Comparison of ENCODE assay signal across 11 cellular contexts in the genomic region with DNA sequence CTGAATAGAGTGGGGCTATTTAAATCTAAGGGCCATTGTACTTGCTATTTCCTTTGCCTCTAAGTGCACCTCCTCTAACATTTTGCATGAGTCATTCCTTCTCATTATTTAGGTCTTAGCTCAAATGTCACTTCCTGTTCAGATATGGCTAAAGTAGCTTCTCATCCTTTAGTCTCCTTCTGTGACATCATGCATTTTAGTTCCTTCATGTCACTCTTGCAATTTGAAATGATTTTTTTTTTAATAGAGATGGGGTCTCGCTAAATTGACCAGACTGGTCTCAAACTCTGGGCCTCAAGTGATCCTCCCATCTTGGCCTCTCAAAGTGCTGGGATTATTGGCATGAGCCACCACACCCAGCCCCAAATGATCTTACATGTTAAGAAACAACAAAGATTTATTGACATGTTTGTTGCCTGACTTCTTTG. TPM values are rescaled to one million over a fixed set of nuclear protein-coding genes. Genes with fewer than 3 reads are reported as not detected.
DNase-seq lines count a peak whose midpoint lies in the region; ATAC-seq, FAIRE-seq and TF ChIP-seq lines count a peak whose summit lies in the region.
"Had no signal": no experiment of that assay in that cellular context is flagged by ENCODE, and none has a peak within 500 bp of the region (broad histone marks: within the 10 kb centered on the region; RNA-seq: fewer than 3 reads in every experiment).

No MANE protein-coding gene starts in this region.

- H3K9me3 Mint-ChIP-seq in MCF 10A (ENCODE audit: unreplicated experiment), result no peaks in the 10 kb centered on the region

- H3K27me3 ChIP-seq in breast epithelium (no peaks in the 10 kb centered on the region), bronchial epithelial cell (ENCODE audit: control insufficient read depth, insufficient read depth, low read length) (no peaks in the 10 kb centered on the region), left lung (no peaks in the 10 kb centered on the region)
- H3K27me3 ChIP-seq: BLaER1, neutrophil had no signal

- H3K27ac ChIP-seq in breast epithelium, result no peak overlapping the region
- H3K27ac ChIP-seq in left lung, result no peak overlapping the region
- H3K27ac ChIP-seq: BLaER1, neutrophil had no signal

- no peaks in the 10 kb centered on the region for H3K36me3 Mint-ChIP-seq in MCF 10A (ENCODE audit: insufficient read depth, unreplicated experiment)

- ATAC-seq in left lung (no peak), HG03571 (IDR thresholded peaks at IDR 0.05; ENCODE audit: unreplicated experiment) (no peak)

- H3K36me3 ChIP-seq in breast epithelium (no peaks in the 10 kb centered on the region), bronchial epithelial cell (ENCODE audit: control insufficient read depth, insufficient read depth, low read length) (no peaks in the 10 kb centered on the region), left lung (no peaks in the 10 kb centered on the region)
- H3K36me3 ChIP-seq: BLaER1, neutrophil had no signal

- H3K27ac Mint-ChIP-seq in MCF 10A (ENCODE audit: low read depth, unreplicated experiment), result no peak overlapping the region

- no peak overlapping the region for H3K4me3 Mint-ChIP-seq in MCF 10A (ENCODE audit: unreplicated experiment)

- DNase-seq in MCF 10A (ENCODE audit: unreplicated experiment) (peak; percentile 58), breast epithelium (ENCODE audit: low spot score in 2 of 2) (no peak), NOMO-1 (lab: John Stamatoyannopoulos, UW; ENCODE audit: unreplicated experiment in 2 of 2) (peak; percentile 30 to 78), bronchial epithelial cell (ENCODE audit: low read depth) (peak; percentile 83), NCI-H82 treated with DMSO at 0.1 percent for 48 hours (lab: John Stamatoyannopoulos, UW; ENCODE audit: unreplicated experiment) (no peak), left lung (no peak)
- DNase-seq in activated CD4-positive, CD25-positive, alpha-beta regulatory T cell (lab: John Stamatoyannopoulos, UW), result no peak
- DNase-seq: caudate nucleus had no signal

- H3K27me3 Mint-ChIP-seq in MCF 10A (ENCODE audit: insufficient read depth, unreplicated experiment), result no peaks in the 10 kb centered on the region

- H3K4me3 ChIP-seq in breast epithelium (no peak overlapping the region), bronchial epithelial cell (ENCODE audit: low read depth, low read length) (no peak overlapping the region), left lung (no peak overlapping the region)
- H3K4me3 ChIP-seq: BLaER1 had no signal

- no peak for FAIRE-seq in bronchial epithelial cell (lab: Jason Lieb, UNC)

- H3K4me1 ChIP-seq in breast epithelium (no peaks in the 10 kb centered on the region), left lung (no peaks in the 10 kb centered on the region)
- H3K4me1 ChIP-seq: BLaER1 had no signal

- no peaks in the 10 kb centered on the region for H3K9me3 ChIP-seq in breast epithelium
- no peaks in the 10 kb centered on the region for H3K9me3 ChIP-seq in left lung
- H3K9me3 ChIP-seq: BLaER1, neutrophil had no signal

- POLR2A ChIA-PET in MCF 10A (lab: Yijun Ruan, JAX), result interaction anchor here (2.2 to 2.7 kb wide), 2 partner anchors 15 to 60 kb away, joined by 8 to 12 read pairs; no protein-coding TSS in a partner anchor

- peaks cover 37% of the 10 kb centered on the region for H3K4me1 Mint-ChIP-seq in MCF 10A (ENCODE audit: insufficient read depth, unreplicated experiment)

- CTCF ChIA-PET in MCF 10A (lab: Yijun Ruan, JAX), result interaction anchor here (0.7 to 3.1 kb wide), 7 partner anchors 31 to 320 kb away, joined by 3 to 21 read pairs (median 4); no protein-coding TSS in a partner anchor

- no peak for TF ChIP-seq POLR2A in breast epithelium (IDR thresholded peaks at IDR 0.05)

- TF ChIP-seq CTCF in MCF 10A (IDR thresholded peaks at IDR 0.05; ENCODE audit: unreplicated experiment) (no peak), breast epithelium (IDR thresholded peaks at IDR 0.05) (no peak), bronchial epithelial cell (IDR thresholded peaks at IDR 0.05; ENCODE audit: insufficient read depth, low read length, severe bottlenecking) (no peak), left lung (IDR thresholded peaks at IDR 0.05) (no peak)

- BruUV-seq in MCF 10A (replicated peaks; lab: Mats Ljungman, UMichigan), result no TSS peak

- intact Hi-C loops in MCF 10A (cut with micrococcal nuclease) (loop anchor here (5.0 kb wide), 1 partner anchor 35 kb away; no protein-coding TSS in a partner anchor), breast epithelium (cut with DNase I; ENCODE audit: low total_unique reads) (no loop called here), left lung (cut with DNase I) (no loop called here)

RNA-seq across cellular contexts. Expression of gene TBX19, which starts 6.6 kb away (rescaled TPM):
- total RNA-seq in MCF 10A (2022) (1.6 and 2.4 TPM in 2 replicates), breast epithelium (1 to 10 TPM; 1.6 to 7.8 (median 4.9) TPM), bronchial epithelial cell (0.51 and 0.79 TPM in 2 replicates), left lung (1 to 10 TPM; 1.8 to 2.6 TPM)

Comparison
In these comparisons a context has a peak if more than half of its experiments do, and no peak if none do; other contexts are left out.
1. DNase-seq: peak in MCF 10A (single experiment), NOMO-1 (2 of 2) and bronchial epithelial cell (single experiment); none in breast epithelium (0 of 2), NCI-H82 treated with DMSO at 0.1 percent for 48 hours (single experiment), left lung (0 of 2) and activated CD4-positive, CD25-positive, alpha-beta regulatory T cell (0 of 4).